Comparison of ENCODE assay signal across 11 cellular contexts in the genomic region with DNA sequence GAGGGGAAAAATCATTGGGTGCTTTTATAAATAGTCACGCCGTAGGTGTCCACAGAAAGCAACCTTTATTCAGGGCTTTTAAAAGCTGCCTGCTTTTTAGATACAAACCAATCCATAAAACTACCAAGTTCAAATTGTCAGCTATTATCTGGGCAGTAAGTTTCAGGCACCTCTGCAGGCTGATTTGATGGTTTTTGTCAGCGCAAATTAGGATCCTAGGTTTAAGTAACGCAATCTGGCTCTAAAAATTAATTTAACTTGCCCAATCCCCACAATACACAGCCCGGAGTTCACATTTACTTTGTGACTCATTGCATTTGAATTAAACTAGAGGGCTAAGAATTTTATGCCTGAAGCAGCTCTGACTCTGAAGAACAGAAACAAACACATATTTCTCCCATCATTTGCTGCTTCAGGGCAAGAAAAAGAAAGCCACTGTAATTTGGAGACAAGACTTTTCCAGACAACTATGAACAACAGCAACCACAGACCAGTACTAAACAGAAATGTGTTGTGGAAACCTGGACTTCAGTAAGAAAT. TPM values are rescaled to one million over a fixed set of nuclear protein-coding genes. Genes with fewer than 3 reads are reported as not detected.
DNase-seq lines count a peak whose midpoint lies in the region; ATAC-seq and TF ChIP-seq lines count a peak whose summit lies in the region.
"Had no signal": no experiment of that assay in that cellular context is flagged by ENCODE, and none has a peak within 500 bp of the region (broad histone marks: within the 10 kb centered on the region; RNA-seq: fewer than 3 reads in every experiment).

No MANE protein-coding gene starts in this region.

- no peak for ATAC-seq in GM18909 (IDR thresholded peaks at IDR 0.05; ENCODE audit: poor library complexity, unreplicated experiment)
- ATAC-seq: stimulated activated memory B cell treated with anti-CD40 and anti-IgM and Interleukin-4, amounts not matched to agents 10 μg/mL and 1 μg/mL and 100 μg/mL, for 72 hours had no signal

- no peak overlapping the region for H3K23ac ChIP-seq in mesenchymal stem cell (ENCODE audit: low read length in 2 of 2)

- no peak overlapping the region for H3K18ac ChIP-seq in mesenchymal stem cell (ENCODE audit: low read depth in 1 of 2, low read length in 2 of 2)

- no peak for TF ChIP-seq POLR2A in adrenal gland (IDR thresholded peaks at IDR 0.05)

- H2BK15ac ChIP-seq in mesenchymal stem cell (ENCODE audit: low read depth, poor library complexity, severe bottlenecking): no peak overlapping the region

- no peak overlapping the region for H2AFZ ChIP-seq in ACC112 (ENCODE audit: low read length, unreplicated experiment)
- H2AFZ ChIP-seq in mesenchymal stem cell (ENCODE audit: low read depth, low read length): no peak overlapping the region

- TF ChIP-seq CTCF in GM13976 (IDR thresholded peaks at IDR 0.05; ENCODE audit: borderline replicate concordance, control extremely low read depth, extremely low read depth, insufficient read depth, missing control alignments) (no peak), adrenal gland (IDR thresholded peaks at IDR 0.05) (no peak)

- H3K27ac ChIP-seq in ACC112 (ENCODE audit: low read depth, low read length): peak overlapping the region; percentile 87
- peak overlapping the region; percentile 0 for H3K27ac ChIP-seq in cingulate gyrus (ENCODE audit: low read depth, low read length)
- peak overlapping the region; percentile 96 for H3K27ac ChIP-seq in mesenchymal stem cell (ENCODE audit: low read length, poor library complexity, severe bottlenecking)
- H3K27ac ChIP-seq in adrenal gland: peak overlapping the region in 1 of 5 donors; percentile 31

- no peaks in the 10 kb centered on the region for H3K27me3 ChIP-seq in ACC112 (ENCODE audit: insufficient read depth, low read length)
- no peaks in the 10 kb centered on the region for H3K27me3 ChIP-seq in mesenchymal stem cell (ENCODE audit: control insufficient read depth in 1 of 2, insufficient read depth in 1 of 2, low read length in 2 of 2)
- no peaks in the 10 kb centered on the region for H3K27me3 ChIP-seq in adrenal gland

- H3K4ac ChIP-seq in mesenchymal stem cell (ENCODE audit: low read depth in 1 of 2, low read length in 2 of 2): peak overlapping the region in 1 of 2 experiments; percentile 65

- H3K36me3 ChIP-seq in ACC112 (ENCODE audit: insufficient read depth, low read length) (peaks cover 41% of the 10 kb centered on the region), mesenchymal stem cell (ENCODE audit: control insufficient read depth in 1 of 2, insufficient read depth in 2 of 2, low read depth in 1 of 2, low read length in 2 of 2) (peaks cover 19 to 75% of the 10 kb centered on the region in 2 experiments), adrenal gland (replicated peaks in 1 of 2) (peaks cover 0 to under 1% of the 10 kb centered on the region in 2 donors)

- peaks cover 99% of the 10 kb centered on the region for H3K79me2 ChIP-seq in ACC112 (ENCODE audit: control insufficient read depth, insufficient read depth, low read length, unreplicated experiment)

- DNase-seq in HT1080 (ENCODE audit: low read depth) (peak; percentile 64), mesenchymal stem cell (peak; percentile 71), GM13976 (ENCODE audit: low spot score) (no peak), adrenal gland (no peak)
- DNase-seq in stimulated activated CD4-positive, alpha-beta T cell treated with anti-CD3 and anti-CD28 coated beads, Interleukin-4, amount 100 ng/mL, for 1 hour: no peak
- DNase-seq: CD4-positive, alpha-beta memory T cell had no signal

- no peak overlapping the region for H2BK12ac ChIP-seq in mesenchymal stem cell (ENCODE audit: low read length in 2 of 2)

- intact Hi-C loops in adrenal gland (cut with DNase I): no loop called here

- peak overlapping the region; percentile 30 for H3K4me2 ChIP-seq in mesenchymal stem cell (ENCODE audit: low read length, poor library complexity, severe bottlenecking)

- WGBS in mesenchymal stem cell: 63% methylated on average over 5 of the region's 5 CpGs
- WGBS in adrenal gland, 4 donors: 72 to 80% (median 74%) methylated on average over 5 of the region's 5 CpGs

- H3K9me3 ChIP-seq in mesenchymal stem cell (ENCODE audit: control insufficient read depth, low read length) (no peaks in the 10 kb centered on the region), adrenal gland (replicated peaks in 1 of 3) (no peaks in the 10 kb centered on the region)

- H2BK120ac ChIP-seq in mesenchymal stem cell (ENCODE audit: low read depth, low read length): no peak overlapping the region

- peak overlapping the region; percentile 36; the same call in 1 of the 2 replicates for H3K4me3 ChIP-seq in ACC112 (ENCODE audit: low read depth, low read length)
- H3K4me3 ChIP-seq in mesenchymal stem cell (ENCODE audit: insufficient read depth in 1 of 2, low read depth in 1 of 2, low read length in 2 of 2): peak overlapping the region in 1 of 2 experiments; percentile 38
- H3K4me3 ChIP-seq in adrenal gland: no peak overlapping the region
- H3K4me3 ChIP-seq: skin epidermis had no signal

- H4K8ac ChIP-seq in mesenchymal stem cell (ENCODE audit: low read length): no peak overlapping the region

- peak overlapping the region; percentile 62 for H3K9ac ChIP-seq in mesenchymal stem cell (ENCODE audit: low read length)

- H3K4me1 ChIP-seq in ACC112 (ENCODE audit: control insufficient read depth, insufficient read depth, low read length, unreplicated experiment) (peaks cover 51% of the 10 kb centered on the region), mesenchymal stem cell (ENCODE audit: control insufficient read depth, insufficient read depth, low read depth, low read length) (peaks cover 19% of the 10 kb centered on the region), adrenal gland (replicated peaks in 1 of 2) (peaks cover 0 to 33% of the 10 kb centered on the region in 2 donors)

- H3K14ac ChIP-seq in mesenchymal stem cell (ENCODE audit: low read length in 2 of 2): no peak overlapping the region

- no peak overlapping the region for H4K91ac ChIP-seq in mesenchymal stem cell (ENCODE audit: low read length)

- H2AK5ac ChIP-seq in mesenchymal stem cell (ENCODE audit: low read length, severe bottlenecking): no peak overlapping the region

- in situ Hi-C loops in GM13976 (cut with MboI; ENCODE audit: low sequenced_read_pairs, unreplicated experiment): no loop called here

- H3K79me1 ChIP-seq in mesenchymal stem cell (replicated peaks; ENCODE audit: low read length, poor library complexity, severe bottlenecking): no peaks in the 10 kb centered on the region

- no peak overlapping the region for H2BK5ac ChIP-seq in mesenchymal stem cell (ENCODE audit: low read depth, low read length, poor library complexity, severe bottlenecking)

RNA-seq across cellular contexts. Expression of a gene that starts 43.3 kb away (rescaled TPM):
- 219 and 281 TPM in 2 replicates for total RNA-seq in HT1080 (2014; rRNA removed; shearing (Covaris generic))
- 136 and 183 TPM in 2 replicates for polyA plus RNA-seq in HT1080 (2015; cell fraction: cytosol; rRNA removed)
- 744 and 771 TPM in 2 replicates for polyA plus RNA-seq in HT1080 (2015; cell fraction: nucleus; rRNA removed)
- polyA plus RNA-seq in mesenchymal stem cell (2013, experiment 1 of 2): 29.3 TPM
- 30.0 TPM for polyA plus RNA-seq in mesenchymal stem cell (2013, experiment 2 of 2)
- 100 to 1,000 TPM in 4 of 8 donors, 10 to 100 TPM in 4; 56.3 to 151 (median 115) TPM for total RNA-seq in adrenal gland
- polyA plus RNA-seq in adrenal gland: 10 to 100 TPM; 20.2 to 55.8 (median 27.9) TPM
- polyA plus RNA-seq: CD4-positive, alpha-beta memory T cell had no signal

Comparison
In these comparisons a context has a peak if more than half of its experiments do, and no peak if none do; other contexts are left out.
1. DNase-seq: peak in HT1080 (single experiment) and mesenchymal stem cell (single experiment); none in stimulated activated CD4-positive, alpha-beta T cell treated with anti-CD3 and anti-CD28 coated beads, Interleukin-4, amount 100 ng/mL, for 1 hour (single experiment), GM13976 (single experiment) and adrenal gland (0 of 7).